18 cellular contexts compared by ENCODE assay signal in the genomic region with DNA sequence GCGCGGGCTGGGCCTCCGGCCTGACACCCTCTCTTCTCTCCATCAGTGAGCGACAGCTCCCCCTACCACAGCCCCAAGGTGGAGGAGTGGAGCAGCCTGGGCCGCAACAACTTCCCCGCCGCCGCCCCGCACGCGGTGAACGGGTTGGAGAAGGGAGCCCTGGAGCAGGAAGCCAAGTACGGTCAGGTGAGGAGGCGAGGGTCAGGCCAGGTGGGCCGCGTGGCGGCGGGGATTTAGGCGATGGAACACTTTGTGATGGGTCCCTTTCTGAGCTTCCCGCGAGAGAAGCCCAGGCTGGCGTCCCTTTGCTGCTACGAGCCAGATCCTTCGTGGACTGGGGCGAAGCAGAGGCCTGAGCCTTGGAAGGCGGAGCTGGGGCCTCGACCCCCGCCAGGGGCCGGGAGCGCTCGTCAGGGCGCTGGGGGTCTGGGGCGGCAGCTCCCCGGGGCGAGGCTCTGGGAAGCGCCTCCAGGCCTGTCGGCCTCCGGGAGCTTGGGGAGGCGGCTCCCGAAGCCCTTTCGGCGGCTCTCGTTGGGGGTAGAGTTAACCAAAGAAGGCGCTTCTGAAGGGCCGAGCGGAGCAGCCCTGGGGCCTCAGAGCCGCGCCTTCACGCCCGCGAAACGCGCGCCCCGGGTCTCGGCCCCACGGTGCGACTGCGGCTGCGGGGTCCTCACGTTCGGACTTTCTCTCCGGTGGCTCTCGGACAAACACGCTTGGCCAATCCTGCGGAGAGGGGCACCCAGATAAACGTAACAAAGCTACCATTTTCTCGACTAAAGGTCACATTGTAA. TPM values are rescaled to one million over a fixed set of nuclear protein-coding genes. Genes with fewer than 3 reads are reported as not detected.
DNase-seq lines count a peak whose midpoint lies in the region; ATAC-seq, FAIRE-seq and TF ChIP-seq lines count a peak whose summit lies in the region.
"Had no signal": no experiment of that assay in that cellular context is flagged by ENCODE, and none has a peak within 500 bp of the region (broad histone marks: within the 10 kb centered on the region; RNA-seq: fewer than 3 reads in every experiment).

No MANE protein-coding gene starts in this region.

- intact Hi-C loops in GM12878 (cut with micrococcal nuclease; ENCODE audit: unreplicated experiment): no loop called here
- intact Hi-C loops in prostate gland (cut with DNase I): no loop called here
- intact Hi-C loops in Caco-2 (cut with micrococcal nuclease; ENCODE audit: unreplicated experiment): no loop called here

- in situ Hi-C loops in GM13977 (cut with MboI; ENCODE audit: low pct_unique_long_range_greater_than_20kb, low sequenced_read_pairs, unreplicated experiment) (loop anchor here (25.0 kb wide), 1 partner anchor 921 kb away; the partner anchor contains the start of genes FOXA1 and TTC6), GM12878 (cut with MboI) (no loop called here)

- H2AFZ ChIP-seq in GM12878 (ENCODE audit: control insufficient read depth, low read depth, low read length) (no peak overlapping the region), Karpas-422 (ENCODE audit: low read length) (no peak overlapping the region)

- H4K20me1 ChIP-seq in GM12878 (ENCODE audit: control insufficient read depth, insufficient read depth): no peaks in the 10 kb centered on the region
- H4K20me1 ChIP-seq in Karpas-422 (ENCODE audit: insufficient read depth, low read depth, low read length): no peaks in the 10 kb centered on the region

- no peak for TF ChIP-seq EP300 in GM12878 (IDR thresholded peaks at IDR 0.05; ENCODE audit: borderline replicate concordance in 1 of 2, control insufficient read depth in 1 of 2, low read depth in 2 of 2, low read length in 2 of 2)

- no peak overlapping the region for H3K27ac Mint-ChIP-seq in Caco-2 (ENCODE audit: unreplicated experiment)

- FAIRE-seq in GM12878 (lab: Jason Lieb, UNC): no peak
- FAIRE-seq: keratinocyte had no signal

- H3K27ac ChIP-seq in GM12878 (ENCODE audit: control insufficient read depth, insufficient read depth) (no peak overlapping the region), iPS-18a (ENCODE audit: low read length) (no peak overlapping the region), prostate gland (peak overlapping the region; percentile 44 to 90), Karpas-422 (ENCODE audit: low read length) (no peak overlapping the region)
- H3K27ac ChIP-seq: uterus had no signal

- H3K4me2 ChIP-seq in GM12878 (ENCODE audit: control insufficient read depth, insufficient read depth) (no peak overlapping the region), Karpas-422 (ENCODE audit: low read depth, low read length, poor library complexity, severe bottlenecking) (no peak overlapping the region)

- H3K79me2 ChIP-seq in GM12878 (ENCODE audit: control insufficient read depth, insufficient read depth, low read length) (no peaks in the 10 kb centered on the region), Karpas-422 (ENCODE audit: low read length) (no peaks in the 10 kb centered on the region)

- WGBS in GM12878 (ENCODE audit: insufficient coverage, insufficient replicate concordance, low lambda C conversion rate, missing lambda C conversion rate): 61% methylated on average over 51 of the region's 68 CpGs
- WGBS in prostate gland: 58% methylated on average over 29 of the region's 68 CpGs

- no TSS peak for BruUV-seq in GM12878 (replicated peaks; lab: Mats Ljungman, UMichigan)
- no TSS peak for BruUV-seq in Caco-2 (replicated peaks; lab: Mats Ljungman, UMichigan)

- ATAC-seq in GM12878: no peak

- H3K9ac ChIP-seq in GM12878 (ENCODE audit: control insufficient read depth, insufficient read depth, low read length) (no peak overlapping the region), iPS-18a (ENCODE audit: low read length) (no peak overlapping the region), Karpas-422 (ENCODE audit: low read length) (no peak overlapping the region)

- peak; percentile 51 for DNase-seq in GM13977 (ENCODE audit: low spot score)
- no peak for DNase-seq in GM12878 (ENCODE audit: low read depth, low spot score)
- no peak for DNase-seq in prostate gland (ENCODE audit: low spot score)
- no peak for DNase-seq in Caco-2
- no peak for DNase-seq in Karpas-422
- no peak for DNase-seq in CD1c-positive myeloid dendritic cell (ENCODE audit: extremely low spot score)
- DNase-seq: activated CD4-positive, CD25-positive, alpha-beta regulatory T cell treated with anti-CD3 and anti-CD28 coated beads, Interleukin-2, amount 50 U/mL, for 72 hours; activated T-cell treated with anti-CD3 and anti-CD28 coated beads, Interleukin-2, amount 50 U/mL, for 1 hour; C1 segment of cervical spinal cord; EL; NCI-H1694 treated with DMSO at 0.1 percent for 48 hours; RPMI8226; stimulated activated CD4-positive, alpha-beta T cell treated with anti-CD3 and anti-CD28 coated beads, Interleukin-4, amount 100 ng/mL, for 24 hours; T-helper 1 cell; uterus had no signal

- no peak for TF ChIP-seq RAD21 in GM12878 (IDR thresholded peaks at IDR 0.05; ENCODE audit: insufficient read depth, low read depth, low read length)

- RAD21 ChIA-PET in GM12878 (lab: Charles Lee; ENCODE audit: unreplicated experiment): no interaction called here

- H3K9me3 ChIP-seq in GM12878 (replicated peaks; ENCODE audit: control insufficient read depth, insufficient read depth, low read length): peaks cover 5% of the 10 kb centered on the region; the same call in 1 of the 3 replicates
- H3K9me3 ChIP-seq in iPS-18a (ENCODE audit: control insufficient read depth, low read depth, low read length): no peaks in the 10 kb centered on the region
- no peaks in the 10 kb centered on the region for H3K9me3 ChIP-seq in prostate gland
- H3K9me3 ChIP-seq in Caco-2: no peaks in the 10 kb centered on the region; the same call in 1 of the 2 replicates
- no peaks in the 10 kb centered on the region for H3K9me3 ChIP-seq in Karpas-422 (ENCODE audit: low read length)
- H3K9me3 ChIP-seq: uterus had no signal

- H3K9me2 ChIP-seq in Karpas-422 (replicated peaks; ENCODE audit: insufficient read depth, low read length): no peaks in the 10 kb centered on the region

- H3K27me3 ChIP-seq in GM12878 (replicated peaks in 1 of 2; ENCODE audit: control insufficient read depth in 2 of 2, insufficient read depth in 2 of 2, low read length in 1 of 2) (peaks cover 0 to 5% of the 10 kb centered on the region in 2 experiments; a peak in 3 of 4 replicates), iPS-18a (ENCODE audit: control insufficient read depth, insufficient read depth, low read length) (peaks cover 100% of the 10 kb centered on the region), prostate gland (replicated peaks; ENCODE audit: insufficient read depth) (no peaks in the 10 kb centered on the region), Caco-2 (replicated peaks; ENCODE audit: control insufficient read depth, insufficient read depth, low read length) (no peaks in the 10 kb centered on the region), Karpas-422 (ENCODE audit: low read length) (no peaks in the 10 kb centered on the region)

- H3K9me3 Mint-ChIP-seq in Caco-2 (ENCODE audit: unreplicated experiment): no peaks in the 10 kb centered on the region

- no peak for TF ChIP-seq CTCF in GM13977 (IDR thresholded peaks at IDR 0.05; ENCODE audit: extremely low read depth, insufficient read depth, missing control alignments)
- TF ChIP-seq CTCF in GM12878 (IDR thresholded peaks at IDR 0.05 in 2 of 3, conservative IDR thresholded peaks at IDR 0.05 in 1 of 3; ENCODE audit: control insufficient read depth in 2 of 3, extremely low read depth in 1 of 3, insufficient read depth in 1 of 3, low read depth in 3 of 3, low read length in 3 of 3): no peak
- no peak for TF ChIP-seq CTCF in prostate gland (IDR thresholded peaks at IDR 0.05)
- no peak for TF ChIP-seq CTCF in Caco-2 (IDR thresholded peaks at IDR 0.05; ENCODE audit: insufficient read depth in 1 of 2, low read depth in 1 of 2, low read length in 1 of 2, severe bottlenecking in 1 of 2, unreplicated experiment in 1 of 2)

- H3K4me3 Mint-ChIP-seq in Caco-2 (ENCODE audit: unreplicated experiment): no peak overlapping the region

- no peak for TF ChIP-seq POLR2A in GM12878 (IDR thresholded peaks at IDR 0.05; ENCODE audit: low read depth, low read length)
- TF ChIP-seq POLR2A in prostate gland (IDR thresholded peaks at IDR 0.05): no peak

- H3K4me1 ChIP-seq in GM12878 (ENCODE audit: control insufficient read depth, insufficient read depth, low read length): no peaks in the 10 kb centered on the region
- peaks cover 22% of the 10 kb centered on the region for H3K4me1 ChIP-seq in iPS-18a (ENCODE audit: control insufficient read depth, low read depth, low read length)
- no peaks in the 10 kb centered on the region for H3K4me1 ChIP-seq in prostate gland (replicated peaks)
- no peaks in the 10 kb centered on the region; the same call in 1 of the 2 replicates for H3K4me1 ChIP-seq in Caco-2
- no peaks in the 10 kb centered on the region for H3K4me1 ChIP-seq in Karpas-422 (ENCODE audit: low read length)

- H3K4me3 ChIP-seq in GM12878 (no peak overlapping the region), iPS-18a (ENCODE audit: low read length) (peak overlapping the region; percentile 40), prostate gland (peak overlapping the region in 1 of 2 donors; percentile 53), Caco-2 (ENCODE audit: low read depth, low read length) (no peak overlapping the region), Karpas-422 (ENCODE audit: low read length) (no peak overlapping the region)
- H3K4me3 ChIP-seq: uterus had no signal

- peaks cover 28% of the 10 kb centered on the region for H3K36me3 Mint-ChIP-seq in Caco-2 (ENCODE audit: insufficient read depth, unreplicated experiment)

- SMC1A ChIA-PET in GM12878 (lab: Charles Lee; ENCODE audit: uncharacterized antibody, unreplicated experiment): interaction anchor here (0.6 to 1.3 kb wide), 2 partner anchors 14 to 142 kb away, joined by 4 read pairs; no protein-coding TSS in a partner anchor

- H3K4me1 Mint-ChIP-seq in Caco-2 (ENCODE audit: low read depth, unreplicated experiment): no peaks in the 10 kb centered on the region

- POLR2A ChIA-PET in GM12878 (lab: Charles Lee): no interaction called here
- POLR2A ChIA-PET in Caco-2 (lab: Charles Lee): no interaction called here

- H3K27me3 Mint-ChIP-seq in Caco-2 (ENCODE audit: insufficient read depth, unreplicated experiment): no peaks in the 10 kb centered on the region

- H3K36me3 ChIP-seq in GM12878 (ENCODE audit: control insufficient read depth in 2 of 2, insufficient read depth in 2 of 2, low read length in 1 of 2) (no peaks in the 10 kb centered on the region), iPS-18a (ENCODE audit: control insufficient read depth, low read depth, low read length) (no peaks in the 10 kb centered on the region), prostate gland (no peaks in the 10 kb centered on the region), Caco-2 (ENCODE audit: control insufficient read depth, insufficient read depth, low read length) (no peaks in the 10 kb centered on the region), Karpas-422 (ENCODE audit: insufficient read depth, low read length) (no peaks in the 10 kb centered on the region)
- H3K36me3 ChIP-seq: uterus had no signal

- CTCF ChIA-PET in GM12878 (lab: Yijun Ruan, JAX): no interaction called here
- CTCF ChIA-PET in Caco-2 (lab: Charles Lee): no interaction called here

RNA-seq across cellular contexts. Expression of gene PAX9, which starts 5.0 kb away (rescaled TPM):
- total RNA-seq in GM12878 (2013; cell fraction: nucleolus; rRNA removed): not detected in 2 replicates
- total RNA-seq in GM12878 (2014; rRNA removed) (0.06 and 0.11 TPM in 2 replicates), GM12878 (2014; rRNA removed; fragmentation: Illumina TruSeq; extraction: Trizol) (0.04 TPM in 1 of 2 replicates, not detected in the other), GM12878 (2021) (0.27 and 0.28 TPM in 2 replicates), prostate gland (10 to 100 TPM in 1 of 2 donors, 1 to 10 TPM in 1; 4.9 to 11.1 TPM), Caco-2 (2022) (6.9 and 7.2 TPM in 2 replicates)
- not detected for polyA plus RNA-seq in GM12878 (2011; ENCODE audit: low read depth)
- polyA plus RNA-seq in GM12878 (2011; rRNA removed) (5.9 and 8.2 TPM in 2 replicates), GM12878 (2014; fragmentation: Illumina TruSeq; extraction: Trizol) (0.03 and 0.05 TPM in 2 replicates), GM12878 (2014; fragmentation: Nextera tagmentation; extraction: Ambion mirVana) (not detected), GM12878 (2014; rRNA removed) (0.09 TPM in 1 of 2 replicates, not detected in the other), GM12878 (2016; fragmentation: Nextera tagmentation; extraction: Ambion mirVana) (under 1 TPM in 1 of 2 experiments, not detected in 1; 0.11 TPM)
- 10.6 and 16.3 TPM in 2 replicates for polyA plus RNA-seq in GM12878 (2011; cell fraction: cytosol; rRNA removed)
- polyA plus RNA-seq in GM12878 (2011; cell fraction: nucleus; rRNA removed): 15.8 and 16.0 TPM in 2 replicates
- 0.06 TPM in 1 of 2 replicates, not detected in the other for polyA plus RNA-seq in GM12878 (2012)
- 10.6 and 20.5 TPM in 2 replicates for polyA minus RNA-seq in GM12878 (2011; rRNA and poly(A)+ RNA removed)
- 7.9 and 10.0 TPM in 2 replicates for polyA minus RNA-seq in GM12878 (2011; cell fraction: cytosol; rRNA and poly(A)+ RNA removed)
- polyA minus RNA-seq in GM12878 (2011; cell fraction: nucleus; rRNA and poly(A)+ RNA removed): 19.3 and 34.3 TPM in 2 replicates
- total RNA-seq in Karpas-422 (2014; rRNA removed; shearing (Covaris generic); ENCODE audit: low replicate concordance): not detected in 2 replicates
- total RNA-seq: right cardiac atrium had no signal
- polyA plus RNA-seq: right cardiac atrium had no signal

Comparison
In these comparisons a context has a peak if more than half of its experiments do, and no peak if none do; other contexts are left out.
1. H3K27ac ChIP-seq: peak in prostate gland (2 of 2); none in GM12878 (single experiment), iPS-18a (single experiment) and Karpas-422 (single experiment).